8 cellular contexts compared by ENCODE assay signal in the genomic region with DNA sequence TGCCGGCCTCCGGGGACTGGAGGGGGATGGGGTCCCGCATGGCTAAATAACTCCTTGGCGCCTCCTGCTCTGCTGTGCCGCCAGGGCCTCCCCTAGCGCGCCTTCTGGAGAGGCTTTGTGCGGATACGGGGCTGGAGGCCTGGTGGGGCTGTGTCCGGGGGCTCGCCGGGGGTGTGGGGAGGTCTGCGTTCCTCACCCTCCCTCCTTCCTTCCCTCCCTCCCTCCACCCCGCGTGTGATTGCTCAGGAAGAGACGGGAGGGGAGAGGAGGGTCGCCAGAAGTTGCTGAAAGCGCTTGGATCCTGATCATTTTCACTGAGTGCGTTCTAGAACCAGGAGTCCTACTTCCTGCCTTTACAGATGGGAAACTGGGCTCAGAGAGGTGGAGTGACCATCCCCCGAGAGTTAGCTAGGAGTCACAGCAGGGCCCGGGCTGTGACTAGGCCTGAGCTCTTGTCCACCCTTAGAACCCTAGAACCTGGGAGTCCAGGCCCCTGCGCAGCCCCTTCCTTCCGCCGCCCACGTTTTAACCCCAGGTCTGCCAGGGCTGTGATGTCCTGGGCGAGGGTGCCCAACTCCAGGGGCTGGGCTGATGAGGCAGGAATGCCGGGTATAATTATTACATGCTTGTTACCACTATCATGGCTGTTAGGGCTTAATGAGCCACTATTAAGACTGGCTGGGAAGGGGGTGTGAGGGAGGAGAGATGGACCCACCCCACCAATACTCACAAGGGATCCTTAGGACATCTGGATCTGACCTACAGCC. TPM values are rescaled to one million over a fixed set of nuclear protein-coding genes. Genes with fewer than 3 reads are reported as not detected.
A peak's percentile ranks its signal among the peaks of the same experiment; 100 is the strongest.
DNase-seq lines count a peak whose midpoint lies in the region; ATAC-seq, FAIRE-seq and TF ChIP-seq lines count a peak whose summit lies in the region.

No MANE protein-coding gene starts in this region.

- H2AFZ ChIP-seq in K562 (ENCODE audit: low read depth, low read length) = peak overlapping the region; percentile 49; the same call in 1 of the 2 replicates

- peaks cover 21 to 55% of the 10 kb centered on the region in 2 experiments for H3K4me1 ChIP-seq in K562 (replicated peaks in 1 of 2; ENCODE audit: control insufficient read depth in 2 of 2, insufficient read depth in 2 of 2, low read length in 2 of 2)

- H3K4me2 ChIP-seq in K562 (ENCODE audit: insufficient read depth, low read length) = peak overlapping the region; percentile 95

- TSS peak; percentile 98 for BruUV-seq in K562 (replicated peaks; lab: Mats Ljungman, UMichigan)

- peak overlapping the region; percentile 71 for H3K4me3 Mint-ChIP-seq in stimulated activated naive CD8-positive, alpha-beta T cell treated with anti-CD3 and anti-CD28 coated beads, Interleukin-15, Interleukin-2, amounts not matched to agents 100 ng/mL and 50 ng/mL, for 24 hours

- CTCF ChIA-PET in K562 (lab: Yijun Ruan, JAX; ENCODE audit: low intra/inter-chr PET ratio) = interaction anchor here (0.6 to 0.9 kb wide), 3 partner anchors 9 to 104 kb away, joined by 3 read pairs; no protein-coding TSS in a partner anchor

- H3K9me3 Mint-ChIP-seq in stimulated activated naive CD8-positive, alpha-beta T cell treated with anti-CD3 and anti-CD28 coated beads, Interleukin-15, Interleukin-2, amounts not matched to agents 100 ng/mL and 50 ng/mL, for 24 hours = no peaks in the 10 kb centered on the region

- TF ChIP-seq RAD21 in K562 (CRISPR knock-in tag; conservative IDR thresholded peaks at IDR 0.05 in 1 of 2, IDR thresholded peaks at IDR 0.05 in 1 of 2) = no peak

- ATAC-seq in K562 (0 out of 3 replicates have a peak, but pooled peaks have one; percentile 0), GM19397 (IDR thresholded peaks at IDR 0.05; ENCODE audit: unreplicated experiment) (no peak), HG02642 (IDR thresholded peaks at IDR 0.05; ENCODE audit: poor library complexity, unreplicated experiment) (no peak)

- peaks cover 47% of the 10 kb centered on the region for H3K79me2 ChIP-seq in K562 (ENCODE audit: control insufficient read depth, insufficient read depth, low read length)

- peaks cover 19% of the 10 kb centered on the region for H3K36me3 ChIP-seq in K562 (ENCODE audit: control insufficient read depth, insufficient read depth, low read length)

- in situ Hi-C loops in ACHN (cut with HindIII; ENCODE audit: low pct_ligation_motif_present, low pct_unique_long_range_greater_than_20kb, low sequenced_read_pairs) = no loop called here
- in situ Hi-C loops in K562 (cut with MboI) = no loop called here

- peaks cover 36% of the 10 kb centered on the region for H3K36me3 Mint-ChIP-seq in stimulated activated naive CD8-positive, alpha-beta T cell treated with anti-CD3 and anti-CD28 coated beads, Interleukin-15, Interleukin-2, amounts not matched to agents 100 ng/mL and 50 ng/mL, for 24 hours (ENCODE audit: low read depth)

- intact Hi-C loops in K562 (cut with micrococcal nuclease) = no loop called here

- peak in 1 of 3 experiments; percentile 11; a peak in 1 of 6 replicates for TF ChIP-seq CTCF in K562 (IDR thresholded peaks at IDR 0.05 in 2 of 3, conservative IDR thresholded peaks at IDR 0.05 in 1 of 3; ENCODE audit: insufficient read depth in 2 of 3, low read depth in 1 of 3, low read length in 3 of 3)

- POLR2A ChIA-PET in K562 (lab: Yijun Ruan, JAX) = interaction anchor here (0.6 to 8.5 kb wide), 33 partner anchors 8 to 350 kb away, joined by 3 to 122 read pairs (median 10); partner anchors contain the start of genes CCDC124, GDF15, LSM4 and MPV17L2

- peaks cover 26% of the 10 kb centered on the region for H4K20me1 ChIP-seq in K562 (replicated peaks; ENCODE audit: control insufficient read depth, insufficient read depth, low read length)

- no peak for TF ChIP-seq EP300 in K562 (IDR thresholded peaks at IDR 0.05; ENCODE audit: low read length)

- H3K9me1 ChIP-seq in K562 (ENCODE audit: control insufficient read depth, insufficient read depth, low read length) = peaks cover 12% of the 10 kb centered on the region

- H3K4me1 Mint-ChIP-seq in stimulated activated naive CD8-positive, alpha-beta T cell treated with anti-CD3 and anti-CD28 coated beads, Interleukin-15, Interleukin-2, amounts not matched to agents 100 ng/mL and 50 ng/mL, for 24 hours (ENCODE audit: low read depth) = peaks cover 71% of the 10 kb centered on the region

- H3K27ac ChIP-seq in K562 (ENCODE audit: extremely low read depth, low read depth, low read length) = peak overlapping the region; percentile 100
- peak overlapping the region; percentile 100 for H3K27ac ChIP-seq in layer of hippocampus (ENCODE audit: low read depth, low read length)

- H3K27me3 Mint-ChIP-seq in stimulated activated naive CD8-positive, alpha-beta T cell treated with anti-CD3 and anti-CD28 coated beads, Interleukin-15, Interleukin-2, amounts not matched to agents 100 ng/mL and 50 ng/mL, for 24 hours = no peaks in the 10 kb centered on the region

- peak overlapping the region; percentile 95 to 99 for H3K9ac ChIP-seq in K562 (ENCODE audit: insufficient read depth in 1 of 2, low read depth in 2 of 2, low read length in 2 of 2)

- 0% methylated on average over 11 of the region's 27 CpGs for WGBS in K562 (ENCODE audit: insufficient coverage, low coverage, missing lambda C conversion rate)

- peak; percentile 48 for DNase-seq in ACHN
- DNase-seq in NCI-H774 (lab: John Stamatoyannopoulos, UW) = peak; percentile 24
- DNase-seq in K562 (ENCODE audit: extremely low read depth in 1 of 4, low spot score in 3 of 4) = no peak

- H3K27me3 ChIP-seq in K562 (ENCODE audit: control insufficient read depth in 2 of 2, insufficient read depth in 2 of 2, low read length in 2 of 2) (no peaks in the 10 kb centered on the region), layer of hippocampus (ENCODE audit: control insufficient read depth, insufficient read depth, low read length) (no peaks in the 10 kb centered on the region)

- no peak for FAIRE-seq in K562 (lab: Jason Lieb, UNC)

- peak overlapping the region; percentile 91 for H3K27ac Mint-ChIP-seq in stimulated activated naive CD8-positive, alpha-beta T cell treated with anti-CD3 and anti-CD28 coated beads, Interleukin-15, Interleukin-2, amounts not matched to agents 100 ng/mL and 50 ng/mL, for 24 hours

- TF ChIP-seq POLR2A in GM10847 (IDR thresholded peaks at IDR 0.05; ENCODE audit: extremely low read depth, insufficient read length) (peak; percentile 37), K562 (conservative IDR thresholded peaks at IDR 0.05) (peak; percentile 89)

- H3K4me3 ChIP-seq in K562 = peak overlapping the region; percentile 50

- no peaks in the 10 kb centered on the region for H3K9me3 ChIP-seq in K562 (replicated peaks; ENCODE audit: control insufficient read depth, insufficient read depth, low read depth, low read length)

RNA-seq across cellular contexts. Expression of gene JUND, which starts 0.8 kb away (rescaled TPM):
- total RNA-seq in K562 (2011; cell fraction: chromatin; rRNA removed; ENCODE audit: low replicate concordance) = 31.7 and 143 TPM in 2 replicates
- total RNA-seq in K562 (2011; cell fraction: nucleolus; rRNA removed) = 201 and 240 TPM in 2 replicates
- total RNA-seq in K562 (2011; cell fraction: nucleoplasm; rRNA removed) = 97.7 and 104 TPM in 2 replicates
- total RNA-seq in K562 (2014; rRNA removed) = 279 and 297 TPM in 2 replicates
- total RNA-seq in K562 (2014; rRNA removed; fragmentation: Illumina TruSeq; extraction: Trizol) = 17.4 and 22.6 TPM in 2 replicates
- 33.1 and 33.7 TPM in 2 replicates for total RNA-seq in K562 (2015; rRNA removed; fragmentation: Illumina TruSeq; extraction: Trizol)
- 245 and 286 TPM in 2 replicates for total RNA-seq in K562 (2021)
- 74.2 and 83.0 TPM in 2 replicates for polyA plus RNA-seq in K562 (2011; rRNA removed)
- 93.8 and 405 TPM in 2 replicates for polyA plus RNA-seq in K562 (2011; cell fraction: cytosol; rRNA removed)
- polyA plus RNA-seq in K562 (2011; cell fraction: nucleus; rRNA removed) = 78.6 and 150 TPM in 2 replicates
- 73.8 and 111 TPM in 2 replicates for polyA plus RNA-seq in K562 (2012)
- polyA plus RNA-seq in K562 (2014; fragmentation: Illumina TruSeq; extraction: Trizol) = 42.3 and 63.5 TPM in 2 replicates
- 10 to 100 TPM in 1 of 2 experiments, 1 to 10 TPM in 1; 6.4 to 11.8 TPM for polyA plus RNA-seq in K562 (2014; fragmentation: Nextera tagmentation; extraction: Ambion mirVana)
- polyA plus RNA-seq in K562 (2014; rRNA removed) = 210 and 216 TPM in 2 replicates
- polyA minus RNA-seq in K562 (2011; rRNA and poly(A)+ RNA removed) = 27.0 and 65.5 TPM in 2 replicates
- polyA minus RNA-seq in K562 (2011; cell fraction: cytosol; rRNA and poly(A)+ RNA removed) = 243 and 277 TPM in 2 replicates
- 89.5 and 108 TPM in 2 replicates for polyA minus RNA-seq in K562 (2011; cell fraction: nucleus; rRNA and poly(A)+ RNA removed)

RNA-seq across cellular contexts. Expression of gene IQCN, which starts 8.0 kb away (rescaled TPM):
- total RNA-seq in K562 (2011; cell fraction: chromatin; rRNA removed; ENCODE audit: low replicate concordance) = 0.35 and 0.67 TPM in 2 replicates
- 0.17 and 0.39 TPM in 2 replicates for total RNA-seq in K562 (2011; cell fraction: nucleolus; rRNA removed)
- 0.29 and 0.38 TPM in 2 replicates for total RNA-seq in K562 (2011; cell fraction: nucleoplasm; rRNA removed)
- 0.04 and 0.05 TPM in 2 replicates for total RNA-seq in K562 (2014; rRNA removed)
- total RNA-seq in K562 (2014; rRNA removed; fragmentation: Illumina TruSeq; extraction: Trizol) = 0.04 TPM in 1 of 2 replicates, not detected in the other
- total RNA-seq in K562 (2015; rRNA removed; fragmentation: Illumina TruSeq; extraction: Trizol) = 0.04 and 0.07 TPM in 2 replicates
- total RNA-seq in K562 (2021) = 0.07 and 0.16 TPM in 2 replicates
- polyA plus RNA-seq in K562 (2011; rRNA removed) = 0.01 and 0.03 TPM in 2 replicates
- polyA plus RNA-seq in K562 (2011; cell fraction: cytosol; rRNA removed) = 0.01 TPM in 1 of 2 replicates, not detected in the other
- 0.06 and 0.33 TPM in 2 replicates for polyA plus RNA-seq in K562 (2011; cell fraction: nucleus; rRNA removed)
- polyA plus RNA-seq in K562 (2012) = 0.05 and 0.35 TPM in 2 replicates
- polyA plus RNA-seq in K562 (2014; fragmentation: Illumina TruSeq; extraction: Trizol) = 0.01 and 0.03 TPM in 2 replicates
- polyA plus RNA-seq in K562 (2014; fragmentation: Nextera tagmentation; extraction: Ambion mirVana) = not detected
- not detected in 2 replicates for polyA plus RNA-seq in K562 (2014; rRNA removed)
- 0.21 TPM in 1 of 2 replicates, not detected in the other for polyA minus RNA-seq in K562 (2011; rRNA and poly(A)+ RNA removed)
- not detected in 2 replicates for polyA minus RNA-seq in K562 (2011; cell fraction: cytosol; rRNA and poly(A)+ RNA removed)
- polyA minus RNA-seq in K562 (2011; cell fraction: nucleus; rRNA and poly(A)+ RNA removed) = 0.22 and 0.27 TPM in 2 replicates

RNA-seq across cellular contexts. Expression of gene LSM4, which starts 40.7 kb away (rescaled TPM):
- total RNA-seq in K562 (2011; cell fraction: chromatin; rRNA removed; ENCODE audit: low replicate concordance) = 34.5 and 96.0 TPM in 2 replicates
- total RNA-seq in K562 (2011; cell fraction: nucleolus; rRNA removed) = 110 and 120 TPM in 2 replicates
- total RNA-seq in K562 (2011; cell fraction: nucleoplasm; rRNA removed) = 70.1 and 74.1 TPM in 2 replicates
- total RNA-seq in K562 (2014; rRNA removed) (763 and 822 TPM in 2 replicates), K562 (2014; rRNA removed; fragmentation: Illumina TruSeq; extraction: Trizol) (202 and 208 TPM in 2 replicates), K562 (2015; rRNA removed; fragmentation: Illumina TruSeq; extraction: Trizol) (273 and 275 TPM in 2 replicates), K562 (2021) (362 and 385 TPM in 2 replicates)
- polyA plus RNA-seq in K562 (2011; rRNA removed) (188 and 201 TPM in 2 replicates), K562 (2014; fragmentation: Illumina TruSeq; extraction: Trizol) (126 and 203 TPM in 2 replicates), K562 (2014; fragmentation: Nextera tagmentation; extraction: Ambion mirVana) (10 to 100 TPM; 11.9 to 29.7 TPM), K562 (2014; rRNA removed) (674 and 746 TPM in 2 replicates)
- polyA plus RNA-seq in K562 (2011; cell fraction: cytosol; rRNA removed) = 294 and 432 TPM in 2 replicates
- polyA plus RNA-seq in K562 (2011; cell fraction: nucleus; rRNA removed) = 206 and 249 TPM in 2 replicates
- 245 and 279 TPM in 2 replicates for polyA plus RNA-seq in K562 (2012)
- polyA minus RNA-seq in K562 (2011; rRNA and poly(A)+ RNA removed) = 38.4 and 39.9 TPM in 2 replicates
- 64.5 and 67.5 TPM in 2 replicates for polyA minus RNA-seq in K562 (2011; cell fraction: cytosol; rRNA and poly(A)+ RNA removed)
- 48.1 and 57.9 TPM in 2 replicates for polyA minus RNA-seq in K562 (2011; cell fraction: nucleus; rRNA and poly(A)+ RNA removed)

RNA-seq across cellular contexts. Expression of gene PDE4C, which starts 56.0 kb away (rescaled TPM):
- 1.9 and 5.1 TPM in 2 replicates for total RNA-seq in K562 (2011; cell fraction: chromatin; rRNA removed; ENCODE audit: low replicate concordance)
- 2.2 and 3.0 TPM in 2 replicates for total RNA-seq in K562 (2011; cell fraction: nucleolus; rRNA removed)
- 1.3 and 1.6 TPM in 2 replicates for total RNA-seq in K562 (2011; cell fraction: nucleoplasm; rRNA removed)
- 0.16 and 0.91 TPM in 2 replicates for total RNA-seq in K562 (2014; rRNA removed)
- 0.11 and 0.29 TPM in 2 replicates for total RNA-seq in K562 (2014; rRNA removed; fragmentation: Illumina TruSeq; extraction: Trizol)
- not detected in 2 replicates for total RNA-seq in K562 (2015; rRNA removed; fragmentation: Illumina TruSeq; extraction: Trizol)
- 0.29 and 0.45 TPM in 2 replicates for total RNA-seq in K562 (2021)
- 0.60 and 0.81 TPM in 2 replicates for polyA plus RNA-seq in K562 (2011; rRNA removed)
- 0.83 and 0.88 TPM in 2 replicates for polyA plus RNA-seq in K562 (2011; cell fraction: cytosol; rRNA removed)
- 4.1 and 6.8 TPM in 2 replicates for polyA plus RNA-seq in K562 (2011; cell fraction: nucleus; rRNA removed)
- 0.17 and 0.22 TPM in 2 replicates for polyA plus RNA-seq in K562 (2012)
- polyA plus RNA-seq in K562 (2014; fragmentation: Illumina TruSeq; extraction: Trizol) = 0.06 and 0.24 TPM in 2 replicates
- polyA plus RNA-seq in K562 (2014; fragmentation: Nextera tagmentation; extraction: Ambion mirVana) = under 1 TPM; 0.04 to 0.08 TPM
- polyA plus RNA-seq in K562 (2014; rRNA removed) = 0.81 and 0.89 TPM in 2 replicates
- polyA minus RNA-seq in K562 (2011; rRNA and poly(A)+ RNA removed) = 0.18 TPM in 1 of 2 replicates, not detected in the other
- polyA minus RNA-seq in K562 (2011; cell fraction: cytosol; rRNA and poly(A)+ RNA removed) = 0.86 TPM in 1 of 2 replicates, not detected in the other
- 1.1 and 1.8 TPM in 2 replicates for polyA minus RNA-seq in K562 (2011; cell fraction: nucleus; rRNA and poly(A)+ RNA removed)

RNA-seq across cellular contexts. Expression of gene PGPEP1, which starts 58.2 kb away (rescaled TPM):
- 44.2 and 152 TPM in 2 replicates for total RNA-seq in K562 (2011; cell fraction: chromatin; rRNA removed; ENCODE audit: low replicate concordance)
- 93.0 and 102 TPM in 2 replicates for total RNA-seq in K562 (2011; cell fraction: nucleolus; rRNA removed)
- total RNA-seq in K562 (2011; cell fraction: nucleoplasm; rRNA removed) = 67.2 and 79.3 TPM in 2 replicates
- total RNA-seq in K562 (2014; rRNA removed) = 29.5 and 33.8 TPM in 2 replicates
- 32.2 and 33.5 TPM in 2 replicates for total RNA-seq in K562 (2014; rRNA removed; fragmentation: Illumina TruSeq; extraction: Trizol)
- total RNA-seq in K562 (2015; rRNA removed; fragmentation: Illumina TruSeq; extraction: Trizol) = 37.3 and 38.5 TPM in 2 replicates
- total RNA-seq in K562 (2021) = 61.7 and 69.6 TPM in 2 replicates
- polyA plus RNA-seq in K562 (2011; rRNA removed) = 37.8 and 43.0 TPM in 2 replicates
- 33.8 and 35.3 TPM in 2 replicates for polyA plus RNA-seq in K562 (2011; cell fraction: cytosol; rRNA removed)
- polyA plus RNA-seq in K562 (2011; cell fraction: nucleus; rRNA removed) = 40.8 and 54.8 TPM in 2 replicates
- 28.3 and 41.7 TPM in 2 replicates for polyA plus RNA-seq in K562 (2012)
- polyA plus RNA-seq in K562 (2014; fragmentation: Illumina TruSeq; extraction: Trizol) = 36.1 and 36.4 TPM in 2 replicates
- polyA plus RNA-seq in K562 (2014; fragmentation: Nextera tagmentation; extraction: Ambion mirVana) = 10 to 100 TPM in 1 of 2 experiments, 1 to 10 TPM in 1; 10.0 to 13.4 TPM
- 32.1 and 33.5 TPM in 2 replicates for polyA plus RNA-seq in K562 (2014; rRNA removed)
- polyA minus RNA-seq in K562 (2011; rRNA and poly(A)+ RNA removed) = 49.2 and 73.9 TPM in 2 replicates
- 39.5 and 43.2 TPM in 2 replicates for polyA minus RNA-seq in K562 (2011; cell fraction: cytosol; rRNA and poly(A)+ RNA removed)
- polyA minus RNA-seq in K562 (2011; cell fraction: nucleus; rRNA and poly(A)+ RNA removed) = 33.0 and 37.7 TPM in 2 replicates

Comparison
In these comparisons a context has a peak if more than half of its experiments do, and no peak if none do; other contexts are left out.
1. DNase-seq: peak in ACHN (single experiment) and NCI-H774 (single experiment); none in K562 (0 of 4).